Comparison of ENCODE assay signal across 8 cellular contexts in the genomic region with DNA sequence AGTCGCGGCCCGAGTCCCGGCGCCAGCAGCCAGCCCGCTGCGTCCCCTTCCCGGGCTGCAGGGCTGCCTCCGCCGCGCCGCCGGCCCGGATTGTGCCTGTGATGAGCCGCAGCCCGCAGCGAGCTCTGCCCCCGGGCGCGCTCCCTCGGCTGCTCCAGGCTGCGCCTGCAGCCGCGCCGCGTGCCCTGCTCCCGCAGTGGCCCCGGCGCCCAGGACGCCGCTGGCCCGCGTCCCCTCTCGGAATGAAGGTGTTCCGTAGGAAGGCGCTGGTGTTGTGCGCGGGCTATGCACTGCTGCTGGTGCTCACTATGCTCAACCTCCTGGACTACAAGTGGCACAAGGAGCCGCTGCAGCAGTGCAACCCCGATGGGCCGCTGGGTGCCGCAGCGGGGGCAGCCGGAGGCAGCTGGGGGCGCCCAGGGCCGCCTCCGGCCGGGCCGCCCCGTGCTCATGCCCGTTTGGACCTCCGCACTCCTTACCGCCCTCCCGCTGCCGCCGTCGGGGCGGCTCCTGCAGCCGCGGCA. TPM values are rescaled to one million over a fixed set of nuclear protein-coding genes. Genes with fewer than 3 reads are reported as not detected.
A peak's percentile ranks its signal among the peaks of the same experiment; 100 is the strongest.
DNase-seq lines count a peak whose midpoint lies in the region; ATAC-seq and TF ChIP-seq lines count a peak whose summit lies in the region.

No MANE protein-coding gene starts in this region.

- intact Hi-C loops in posterior cingulate gyrus (cut with DNase I): loop anchor here (10.0 kb wide), 2 partner anchors 524 to 554 kb away; no protein-coding TSS in a partner anchor

- no peaks in the 10 kb centered on the region for H3K9me3 Mint-ChIP-seq in activated T-cell treated with anti-CD3 and anti-CD28 coated beads, Interleukin-2, amount 50 U/mL, for 4 hours

- H3K79me2 ChIP-seq in Karpas-422 (ENCODE audit: low read length): peaks cover 3% of the 10 kb centered on the region; the same call in 1 of the 2 replicates

- peak; percentile 82 for DNase-seq in DMS 273 (lab: John Stamatoyannopoulos, UW; ENCODE audit: unreplicated experiment)
- peak; percentile 67 for DNase-seq in Karpas-422
- DNase-seq in activated T-cell treated with anti-CD3 and anti-CD28 coated beads, Interleukin-2, amount 50 U/mL, for 4 hours: peak; percentile 16
- peak in 1 of 2 donors; percentile 22 for DNase-seq in foreskin keratinocyte
- DNase-seq in posterior cingulate gyrus: peak in 6 of 10 donors; percentile 16 to 85 (median 56)
- no peak for DNase-seq in ureter (ENCODE audit: low spot score)
- DNase-seq in NCI-H446 treated with DMSO at 0.1 percent for 48 hours (lab: John Stamatoyannopoulos, UW): no peak

- peaks cover 38% of the 10 kb centered on the region for H3K4me1 Mint-ChIP-seq in activated T-cell treated with anti-CD3 and anti-CD28 coated beads, Interleukin-2, amount 50 U/mL, for 4 hours (ENCODE audit: low read depth)

- peak overlapping the region; percentile 67 for H3K4me3 Mint-ChIP-seq in activated T-cell treated with anti-CD3 and anti-CD28 coated beads, Interleukin-2, amount 50 U/mL, for 4 hours

- peak overlapping the region; percentile 93 for H3K4me3 ChIP-seq in Karpas-422 (ENCODE audit: low read length)

- H3K27me3 ChIP-seq in Karpas-422 (ENCODE audit: low read length) (no peaks in the 10 kb centered on the region), foreskin keratinocyte (peaks cover 4% of the 10 kb centered on the region)

- H3K27ac ChIP-seq in Karpas-422 (ENCODE audit: low read length): 0 out of 2 replicates have a peak overlapping the region, but pooled peaks have one; percentile 23
- no peak overlapping the region for H3K27ac ChIP-seq in foreskin keratinocyte

- ATAC-seq in GM21381 (IDR thresholded peaks at IDR 0.05; ENCODE audit: unreplicated experiment) (peak; percentile 28), foreskin keratinocyte (peak; percentile 48)
- peak; percentile 25 to 32 for ATAC-seq in activated T-cell treated with anti-CD3 and anti-CD28 coated beads, Interleukin-2, amount 50 U/mL, for 4 hours

- H3K36me3 ChIP-seq in Karpas-422 (ENCODE audit: insufficient read depth, low read length): peaks cover 11% of the 10 kb centered on the region

- H3K9me2 ChIP-seq in Karpas-422 (replicated peaks; ENCODE audit: insufficient read depth, low read length): no peaks in the 10 kb centered on the region

- H3K27me3 Mint-ChIP-seq in activated T-cell treated with anti-CD3 and anti-CD28 coated beads, Interleukin-2, amount 50 U/mL, for 4 hours (ENCODE audit: low read depth): no peaks in the 10 kb centered on the region

- TF ChIP-seq CTCF in foreskin keratinocyte (conservative IDR thresholded peaks at IDR 0.05): no peak

- H4K20me1 ChIP-seq in Karpas-422 (ENCODE audit: insufficient read depth, low read depth, low read length): peaks cover 30% of the 10 kb centered on the region; the same call in 1 of the 2 replicates

- H3K4me1 ChIP-seq in Karpas-422 (ENCODE audit: low read length): peaks cover 56% of the 10 kb centered on the region
- no peaks in the 10 kb centered on the region for H3K4me1 ChIP-seq in foreskin keratinocyte

- H3K36me3 Mint-ChIP-seq in activated T-cell treated with anti-CD3 and anti-CD28 coated beads, Interleukin-2, amount 50 U/mL, for 4 hours (ENCODE audit: insufficient read depth): no peaks in the 10 kb centered on the region

- no peaks in the 10 kb centered on the region for H3K9me3 ChIP-seq in Karpas-422 (ENCODE audit: low read length)

- peak overlapping the region; percentile 96 for H3K4me2 ChIP-seq in Karpas-422 (ENCODE audit: low read depth, low read length, poor library complexity, severe bottlenecking)

- no peak overlapping the region for H2AFZ ChIP-seq in Karpas-422 (ENCODE audit: low read length)

- H3K9ac ChIP-seq in Karpas-422 (ENCODE audit: low read length): peak overlapping the region; percentile 88

RNA-seq across cellular contexts. Expression of a gene that starts 1.2 kb away (rescaled TPM):
- 14.3 and 23.8 TPM in 2 replicates for total RNA-seq in Karpas-422 (2014; rRNA removed; shearing (Covaris generic); ENCODE audit: low replicate concordance)
- 1 to 10 TPM; 4.8 to 5.0 (median 4.9) TPM for total RNA-seq in activated T-cell treated with anti-CD3 and anti-CD28 coated beads, Interleukin-2, amount 50 U/mL, for 4 hours
- total RNA-seq in foreskin keratinocyte: 5.0 and 5.4 TPM in 2 replicates
- polyA plus RNA-seq in foreskin keratinocyte: 3.8 and 4.3 TPM in 2 replicates
- 8.1 TPM for total RNA-seq in ureter

Comparison
In these comparisons a context has a peak if more than half of its experiments do, and no peak if none do; other contexts are left out.
1. DNase-seq: peak in DMS 273 (single experiment), Karpas-422 (single experiment), activated T-cell treated with anti-CD3 and anti-CD28 coated beads, Interleukin-2, amount 50 U/mL, for 4 hours (single experiment) and posterior cingulate gyrus (6 of 10); none in ureter (single experiment) and NCI-H446 treated with DMSO at 0.1 percent for 48 hours (single experiment).
2. Peak in every context shown above with its lines, with median percentiles within 50 percentile points of each other: ATAC-seq.